ENCODE assay signal across 8 cellular contexts in genomic region chr3:143975549-143976152, GRCh38. TPM values are rescaled to one million over a fixed set of nuclear protein-coding genes. Genes with fewer than 3 reads are reported as not detected.
DNase-seq lines count a peak whose midpoint lies in the region; ATAC-seq and TF ChIP-seq lines count a peak whose summit lies in the region.

No MANE protein-coding gene starts in this region.

- H2BK15ac ChIP-seq in mesenchymal stem cell (ENCODE audit: low read depth, poor library complexity, severe bottlenecking), result no peak overlapping the region

- H3K23ac ChIP-seq in mesenchymal stem cell (ENCODE audit: low read length in 2 of 2), result no peak overlapping the region

- no peak overlapping the region for H3K4ac ChIP-seq in mesenchymal stem cell (ENCODE audit: low read depth in 1 of 2, low read length in 2 of 2)

- H3K14ac ChIP-seq in mesenchymal stem cell (ENCODE audit: low read length in 2 of 2), result no peak overlapping the region

- no peak overlapping the region for H4K8ac ChIP-seq in mesenchymal stem cell (ENCODE audit: low read length)

- H3K4me1 Mint-ChIP-seq in MCF 10A (ENCODE audit: insufficient read depth, unreplicated experiment), result peaks cover 20% of the 10 kb centered on the region

- peak overlapping the region; percentile 85 for H3K27ac Mint-ChIP-seq in MCF 10A (ENCODE audit: low read depth, unreplicated experiment)

- H2BK120ac ChIP-seq in mesenchymal stem cell (ENCODE audit: low read depth, low read length), result no peak overlapping the region

- DNase-seq in heart left ventricle (no peak), cardiac septum (ENCODE audit: low spot score) (no peak), NCI-H2196 treated with DMSO at 0.1 percent for 48 hours (lab: John Stamatoyannopoulos, UW; ENCODE audit: unreplicated experiment) (peak; percentile 10), MCF 10A (ENCODE audit: unreplicated experiment) (peak; percentile 58), mesenchymal stem cell (peak; percentile 69), COLO668 (lab: John Stamatoyannopoulos, UW; ENCODE audit: unreplicated experiment) (no peak)

- no peaks in the 10 kb centered on the region for H3K36me3 ChIP-seq in heart left ventricle
- H3K36me3 ChIP-seq in mesenchymal stem cell (ENCODE audit: control insufficient read depth in 1 of 2, insufficient read depth in 2 of 2, low read depth in 1 of 2, low read length in 2 of 2), result no peaks in the 10 kb centered on the region

- CTCF ChIA-PET in MCF 10A (lab: Yijun Ruan, JAX), result interaction anchor here (0.6 to 1.9 kb wide), 15 partner anchors 11 to 1833 kb away, joined by 3 to 6 read pairs (median 3); no protein-coding TSS in a partner anchor

- POLR2A ChIA-PET in MCF 10A (lab: Yijun Ruan, JAX), result interaction anchor here (0.5 to 0.8 kb wide), 4 partner anchors 55 to 789 kb away, joined by 3 read pairs; no protein-coding TSS in a partner anchor

- no peak overlapping the region for H4K91ac ChIP-seq in mesenchymal stem cell (ENCODE audit: low read length)

- H2AK5ac ChIP-seq in mesenchymal stem cell (ENCODE audit: low read length, severe bottlenecking), result no peak overlapping the region

- H3K4me1 ChIP-seq in heart left ventricle (peaks cover 0 to 62% (median 27%) of the 10 kb centered on the region in 12 donors), mesenchymal stem cell (ENCODE audit: control insufficient read depth, insufficient read depth, low read depth, low read length) (peaks cover 3% of the 10 kb centered on the region)

- TF ChIP-seq CTCF in heart left ventricle (IDR thresholded peaks at IDR 0.05) (peak in 11 of 12 donors; percentile 22 to 67 (median 51)), MCF 10A (IDR thresholded peaks at IDR 0.05; ENCODE audit: unreplicated experiment) (peak; percentile 38)

- no peak for ATAC-seq in heart left ventricle
- ATAC-seq in GM21528 (IDR thresholded peaks at IDR 0.05; ENCODE audit: low FRiP score, unreplicated experiment), result no peak
- no peak for ATAC-seq in GM19351 (IDR thresholded peaks at IDR 0.05; ENCODE audit: unreplicated experiment)

- H3K79me1 ChIP-seq in mesenchymal stem cell (replicated peaks; ENCODE audit: low read length, poor library complexity, severe bottlenecking), result peaks cover 6% of the 10 kb centered on the region

- peaks cover 13% of the 10 kb centered on the region for H3K36me3 Mint-ChIP-seq in MCF 10A (ENCODE audit: insufficient read depth, unreplicated experiment)

- H3K9me3 ChIP-seq in heart left ventricle (no peaks in the 10 kb centered on the region), mesenchymal stem cell (ENCODE audit: control insufficient read depth, low read length) (no peaks in the 10 kb centered on the region)

- H2BK12ac ChIP-seq in mesenchymal stem cell (ENCODE audit: low read length in 2 of 2), result no peak overlapping the region

- TF ChIP-seq POLR2A in heart left ventricle (IDR thresholded peaks at IDR 0.05), result no peak

- no peak overlapping the region for H2AFZ ChIP-seq in mesenchymal stem cell (ENCODE audit: low read depth, low read length)

- 50 to 58% (median 52%) methylated on average over 3 of the region's 3 CpGs for WGBS in heart left ventricle, 4 donors
- no CpG with 5 or more reads among the region's 3 CpGs for WGBS in mesenchymal stem cell

- H3K4me3 Mint-ChIP-seq in MCF 10A (ENCODE audit: unreplicated experiment), result peak overlapping the region; percentile 93

- no peak overlapping the region for H2BK5ac ChIP-seq in mesenchymal stem cell (ENCODE audit: low read depth, low read length, poor library complexity, severe bottlenecking)

- H3K27ac ChIP-seq in heart left ventricle, result peak overlapping the region in 4 of 12 donors; percentile 24 to 98 (median 38)
- H3K27ac ChIP-seq in mesenchymal stem cell (ENCODE audit: low read length, poor library complexity, severe bottlenecking), result no peak overlapping the region

- no peak overlapping the region for H3K18ac ChIP-seq in mesenchymal stem cell (ENCODE audit: low read depth in 1 of 2, low read length in 2 of 2)

- H3K4me3 ChIP-seq in heart left ventricle (peak overlapping the region in 6 of 12 donors; percentile 84 to 97 (median 88)), mesenchymal stem cell (ENCODE audit: insufficient read depth in 1 of 2, low read depth in 1 of 2, low read length in 2 of 2) (peak overlapping the region in 1 of 2 experiments; percentile 91)

- no TSS peak for BruUV-seq in MCF 10A (replicated peaks; lab: Mats Ljungman, UMichigan)

- no peaks in the 10 kb centered on the region for H3K27me3 ChIP-seq in heart left ventricle
- no peaks in the 10 kb centered on the region for H3K27me3 ChIP-seq in mesenchymal stem cell (ENCODE audit: control insufficient read depth in 1 of 2, insufficient read depth in 1 of 2, low read length in 2 of 2)

- intact Hi-C loops in heart left ventricle (cut with DNase I) (loop anchor here in 2 of 10 donors (10.0 kb wide), 2 partner anchors 289 to 789 kb away; no protein-coding TSS in a partner anchor), cardiac septum (cut with DNase I) (loop anchor here (10.0 kb wide), 1 partner anchor 799 kb away; no protein-coding TSS in a partner anchor), MCF 10A (cut with micrococcal nuclease) (loop anchor here (10.0 kb wide), 3 partner anchors 369 to 649 kb away; no protein-coding TSS in a partner anchor)

- H3K4me2 ChIP-seq in mesenchymal stem cell (ENCODE audit: low read length, poor library complexity, severe bottlenecking), result no peak overlapping the region

- no peaks in the 10 kb centered on the region for H3K9me3 Mint-ChIP-seq in MCF 10A (ENCODE audit: unreplicated experiment)

- no peaks in the 10 kb centered on the region for H3K27me3 Mint-ChIP-seq in MCF 10A (ENCODE audit: insufficient read depth, unreplicated experiment)

- peak overlapping the region; percentile 95 for H3K9ac ChIP-seq in mesenchymal stem cell (ENCODE audit: low read length)

RNA-seq across cellular contexts. Expression of gene DIPK2A, which starts 4.0 kb away (rescaled TPM):
- 10 to 100 TPM in 5 of 9 donors, 1 to 10 TPM in 4; 5.2 to 13.9 (median 10.5) TPM for total RNA-seq in heart left ventricle
- polyA plus RNA-seq in heart left ventricle, result 1 to 10 TPM; 3.3 to 4.7 TPM
- total RNA-seq in cardiac septum, result 9.4 TPM
- 5.8 and 7.5 TPM in 2 replicates for total RNA-seq in MCF 10A (2022)
- 9.7 TPM for polyA plus RNA-seq in mesenchymal stem cell (2013, experiment 1 of 2)
- polyA plus RNA-seq in mesenchymal stem cell (2013, experiment 2 of 2), result 10.4 TPM

Comparison
In these comparisons a context has a peak if more than half of its experiments do, and no peak if none do; other contexts are left out.
1. DNase-seq: peak in NCI-H2196 treated with DMSO at 0.1 percent for 48 hours (single experiment), MCF 10A (single experiment) and mesenchymal stem cell (single experiment); none in heart left ventricle (0 of 5), cardiac septum (single experiment) and COLO668 (single experiment).